Comparison of ENCODE assay signal across 1 cellular context in genomic region chr2:7660816-7661215, GRCh38.
TF ChIP-seq lines count a peak whose summit lies in the region.

No MANE protein-coding gene starts in this region.

TF ChIP-seq in GM23338, 12 proteins besides CTCF, POLR2A, EP300 and RAD21 (continued from another document):
- TF ChIP-seq ZNF462 (CRISPR knock-in tag; IDR thresholded peaks at IDR 0.05) (no peak), JUNB (IDR thresholded peaks at IDR 0.05; ENCODE audit: unreplicated experiment) (no peak), ZNF331 (CRISPR knock-in tag; IDR thresholded peaks at IDR 0.05; ENCODE audit: low read depth) (no peak), EZH2phosphoT487 (IDR thresholded peaks at IDR 0.05; ENCODE audit: unreplicated experiment) (no peak)
